Comparison of ENCODE assay signal across 9 cellular contexts in the genomic region with DNA sequence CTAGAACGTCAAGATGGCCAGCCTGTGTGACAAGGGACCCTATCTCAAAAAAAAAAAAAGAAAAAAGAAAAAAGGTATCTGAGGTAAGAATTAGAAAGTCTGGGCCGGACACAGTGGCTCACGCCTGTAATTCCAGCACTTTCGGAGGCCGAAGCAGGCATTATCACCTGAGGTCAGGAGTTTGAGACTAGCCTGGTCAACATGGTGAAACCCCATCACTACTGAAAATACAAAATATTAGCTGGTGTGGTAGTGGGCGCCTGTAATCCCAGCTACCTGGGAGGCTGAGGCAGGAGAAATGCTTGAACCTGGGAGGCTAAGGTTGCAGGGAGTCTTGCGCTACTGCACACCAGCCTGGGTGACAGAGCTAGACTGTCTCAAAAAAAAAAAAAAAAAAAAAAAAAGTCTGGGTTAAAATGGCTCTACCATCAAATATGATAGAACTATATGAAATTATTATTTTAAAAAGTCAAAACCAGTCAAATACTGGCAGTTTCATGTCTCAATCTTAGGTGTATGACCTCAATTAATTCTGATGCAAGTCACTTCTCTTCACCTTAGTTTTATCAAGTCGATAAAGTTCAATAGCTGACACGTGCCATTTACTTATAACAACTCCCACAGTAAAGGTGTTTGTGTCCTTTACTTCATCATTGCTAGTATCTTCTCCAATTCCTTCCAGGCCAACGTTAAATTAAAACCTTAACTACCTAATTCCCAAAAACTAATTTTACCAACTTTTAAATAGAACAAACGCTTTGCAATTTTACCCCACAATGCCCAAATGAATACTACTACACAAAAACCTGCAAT. TPM values are rescaled to one million over a fixed set of nuclear protein-coding genes. Genes with fewer than 3 reads are reported as not detected.
DNase-seq lines count a peak whose midpoint lies in the region; ATAC-seq lines count a peak whose summit lies in the region.
"Had no signal": no experiment of that assay in that cellular context is flagged by ENCODE, and none has a peak within 500 bp of the region (broad histone marks: within the 10 kb centered on the region; RNA-seq: fewer than 3 reads in every experiment).

No MANE protein-coding gene starts in this region.

- POLR2A ChIA-PET in activated CD4-positive, alpha-beta T cell treated with anti-CD3 and anti-CD28 coated beads for 36 hours (lab: Charles Lee), result no interaction called here
- POLR2A ChIA-PET in activated CD4-positive, alpha-beta memory T cell treated with anti-CD3 and anti-CD28 coated beads, Interleukin-2, amount 10 ng/mL, durations not matched to agents 7 days and 5 days (lab: Charles Lee), result interaction anchor here (0.7 to 3.1 kb wide), 15 partner anchors 8 to 977 kb away, joined by 3 to 19 read pairs (median 5); a partner anchor contains a TSS

- peak overlapping the region; percentile 86 for H3K4me3 Mint-ChIP-seq in activated CD4-positive, alpha-beta T cell treated with anti-CD3 and anti-CD28 coated beads for 36 hours
- peak overlapping the region; percentile 82 for H3K4me3 Mint-ChIP-seq in activated CD4-positive, alpha-beta memory T cell treated with anti-CD3 and anti-CD28 coated beads, Interleukin-2, amount 10 ng/mL, durations not matched to agents 7 days and 5 days

- H3K36me3 ChIP-seq in iPS-18a (ENCODE audit: control insufficient read depth, low read depth, low read length) (peaks cover 33% of the 10 kb centered on the region), stomach smooth muscle (ENCODE audit: control insufficient read depth in 2 of 2, insufficient read depth in 2 of 2, low read length in 2 of 2) (peaks cover 18% of the 10 kb centered on the region in 2 donors)

- peak overlapping the region; percentile 99 for H3K4me3 ChIP-seq in iPS-18a (ENCODE audit: low read length)
- H3K4me3 ChIP-seq in stomach smooth muscle (ENCODE audit: low read length in 2 of 2), result peak overlapping the region; percentile 96

- H3K27ac ChIP-seq in iPS-18a (ENCODE audit: low read length), result peak overlapping the region; percentile 97
- no peak overlapping the region for H3K27ac ChIP-seq in stomach smooth muscle (ENCODE audit: low read length)

- H3K27ac Mint-ChIP-seq in activated CD4-positive, alpha-beta T cell treated with anti-CD3 and anti-CD28 coated beads for 36 hours, result peak overlapping the region; percentile 99
- peak overlapping the region; percentile 88 for H3K27ac Mint-ChIP-seq in activated CD4-positive, alpha-beta memory T cell treated with anti-CD3 and anti-CD28 coated beads, Interleukin-2, amount 10 ng/mL, durations not matched to agents 7 days and 5 days

- DNase-seq in activated CD4-positive, alpha-beta T cell treated with anti-CD3 and anti-CD28 coated beads for 36 hours, result no peak
- DNase-seq in activated CD4-positive, alpha-beta T cell treated with anti-CD3 and anti-CD28 coated beads for 48 hours, result no peak
- no peak for DNase-seq in activated CD4-positive, alpha-beta memory T cell treated with anti-CD3 and anti-CD28 coated beads, Interleukin-2, amount 10 ng/mL, durations not matched to agents 7 days and 5 days
- DNase-seq: NCI-H1436 treated with DMSO at 0.1 percent for 48 hours had no signal

- H3K36me3 Mint-ChIP-seq in activated CD4-positive, alpha-beta T cell treated with anti-CD3 and anti-CD28 coated beads for 36 hours (ENCODE audit: low read depth), result peaks cover 53% of the 10 kb centered on the region
- peaks cover 51% of the 10 kb centered on the region for H3K36me3 Mint-ChIP-seq in activated CD4-positive, alpha-beta memory T cell treated with anti-CD3 and anti-CD28 coated beads, Interleukin-2, amount 10 ng/mL, durations not matched to agents 7 days and 5 days (ENCODE audit: low read depth)

- H3K9me3 ChIP-seq in iPS-18a (ENCODE audit: control insufficient read depth, low read depth, low read length) (no peaks in the 10 kb centered on the region), stomach smooth muscle (ENCODE audit: control insufficient read depth in 2 of 2, low read length in 2 of 2) (no peaks in the 10 kb centered on the region)

- intact Hi-C loops in activated CD4-positive, alpha-beta T cell treated with anti-CD3 and anti-CD28 coated beads for 36 hours (cut with DNase I, micrococcal nuclease), result loop anchor here (5.0 to 10.0 kb wide), 3 partner anchors 305 to 1870 kb away; a partner anchor contains a TSS

- ATAC-seq in activated CD4-positive, alpha-beta T cell treated with anti-CD3 and anti-CD28 coated beads for 36 hours, result no peak
- ATAC-seq in HG02973 (IDR thresholded peaks at IDR 0.05; ENCODE audit: unreplicated experiment), result no peak
- ATAC-seq in HG03439 (IDR thresholded peaks at IDR 0.05; ENCODE audit: unreplicated experiment), result no peak
- ATAC-seq in GM19351 (IDR thresholded peaks at IDR 0.05; ENCODE audit: unreplicated experiment), result no peak

- peak overlapping the region; percentile 100 for H3K9ac ChIP-seq in iPS-18a (ENCODE audit: low read length)
- peak overlapping the region; percentile 89 to 95 for H3K9ac ChIP-seq in stomach smooth muscle (ENCODE audit: low read length in 2 of 2)

- H3K9me3 Mint-ChIP-seq in activated CD4-positive, alpha-beta T cell treated with anti-CD3 and anti-CD28 coated beads for 36 hours (ENCODE audit: low read depth), result no peaks in the 10 kb centered on the region
- H3K9me3 Mint-ChIP-seq in activated CD4-positive, alpha-beta memory T cell treated with anti-CD3 and anti-CD28 coated beads, Interleukin-2, amount 10 ng/mL, durations not matched to agents 7 days and 5 days, result no peaks in the 10 kb centered on the region

- peaks cover 54% of the 10 kb centered on the region for H3K4me1 Mint-ChIP-seq in activated CD4-positive, alpha-beta T cell treated with anti-CD3 and anti-CD28 coated beads for 36 hours
- H3K4me1 Mint-ChIP-seq in activated CD4-positive, alpha-beta memory T cell treated with anti-CD3 and anti-CD28 coated beads, Interleukin-2, amount 10 ng/mL, durations not matched to agents 7 days and 5 days, result peaks cover 69% of the 10 kb centered on the region

- H3K27me3 Mint-ChIP-seq in activated CD4-positive, alpha-beta T cell treated with anti-CD3 and anti-CD28 coated beads for 36 hours, result no peaks in the 10 kb centered on the region
- H3K27me3 Mint-ChIP-seq in activated CD4-positive, alpha-beta memory T cell treated with anti-CD3 and anti-CD28 coated beads, Interleukin-2, amount 10 ng/mL, durations not matched to agents 7 days and 5 days, result no peaks in the 10 kb centered on the region

- CTCF ChIA-PET in activated CD4-positive, alpha-beta T cell treated with anti-CD3 and anti-CD28 coated beads for 36 hours (lab: Charles Lee), result interaction anchor here (0.7 to 1.7 kb wide), 3 partner anchors 35 to 176 kb away, joined by 3 to 4 read pairs (median 4); no protein-coding TSS in a partner anchor
- CTCF ChIA-PET in activated CD4-positive, alpha-beta memory T cell treated with anti-CD3 and anti-CD28 coated beads, Interleukin-2, amount 10 ng/mL, durations not matched to agents 7 days and 5 days (lab: Charles Lee), result interaction anchor here (0.6 to 1.1 kb wide), 2 partner anchors 16 to 426 kb away, joined by 3 to 4 read pairs; no protein-coding TSS in a partner anchor

- H3K27me3 ChIP-seq in iPS-18a (ENCODE audit: control insufficient read depth, insufficient read depth, low read length) (no peaks in the 10 kb centered on the region), stomach smooth muscle (ENCODE audit: control insufficient read depth in 1 of 2, insufficient read depth in 2 of 2, low read length in 2 of 2) (no peaks in the 10 kb centered on the region)

- H3K4me1 ChIP-seq in iPS-18a (ENCODE audit: control insufficient read depth, low read depth, low read length) (peaks cover 18% of the 10 kb centered on the region), stomach smooth muscle (ENCODE audit: control insufficient read depth, insufficient read depth, low read length) (peaks cover 3% of the 10 kb centered on the region)

RNA-seq across cellular contexts. Expression of a gene that starts 1.1 kb away (rescaled TPM):
- total RNA-seq in activated CD4-positive, alpha-beta T cell treated with anti-CD3 and anti-CD28 coated beads for 36 hours, result 1,000 to 10,000 TPM; 2,831 to 3,226 TPM
- total RNA-seq in activated CD4-positive, alpha-beta memory T cell treated with anti-CD3 and anti-CD28 coated beads, Interleukin-2, amount 10 ng/mL, durations not matched to agents 7 days and 5 days, result 1,000 to 10,000 TPM; 1,639 to 1,645 TPM
